10 cellular contexts compared by ENCODE assay signal in the genomic region with DNA sequence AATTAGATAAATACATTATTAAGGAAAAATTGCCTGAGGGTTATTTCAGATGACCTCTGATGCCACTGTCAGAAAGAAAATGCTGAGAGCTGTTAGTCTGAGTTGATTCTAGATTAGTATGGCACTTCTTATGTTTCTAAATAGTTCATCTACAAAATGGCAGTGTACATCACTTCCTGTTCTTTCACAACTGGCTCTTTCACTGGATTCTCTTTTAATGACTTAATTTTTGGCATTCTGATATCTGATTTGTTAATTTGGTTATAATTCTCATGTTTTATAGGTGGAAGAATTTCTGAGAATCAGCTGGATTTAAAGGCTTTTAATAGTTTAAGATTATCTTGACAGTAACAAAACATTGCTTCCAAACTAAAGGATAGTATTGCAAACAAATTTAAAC. TPM values are rescaled to one million over a fixed set of nuclear protein-coding genes. Genes with fewer than 3 reads are reported as not detected.
DNase-seq lines count a peak whose midpoint lies in the region; ATAC-seq, FAIRE-seq and TF ChIP-seq lines count a peak whose summit lies in the region.
"Had no signal": no experiment of that assay in that cellular context is flagged by ENCODE, and none has a peak within 500 bp of the region (broad histone marks: within the 10 kb centered on the region; RNA-seq: fewer than 3 reads in every experiment).

No MANE protein-coding gene starts in this region.

- H3K27ac Mint-ChIP-seq in activated naive CD8-positive, alpha-beta T cell treated with anti-CD3 and anti-CD28 coated beads for 36 hours: peak overlapping the region; percentile 38

- H3K27me3 Mint-ChIP-seq in activated naive CD8-positive, alpha-beta T cell treated with anti-CD3 and anti-CD28 coated beads for 36 hours: no peaks in the 10 kb centered on the region

- peak overlapping the region; percentile 27 to 55 for H3K27ac ChIP-seq in left lung

- peaks cover 8 to 34% of the 10 kb centered on the region in 2 donors for H3K4me1 ChIP-seq in left lung

- peak; percentile 48 for DNase-seq in GM03348 (ENCODE audit: low spot score)
- DNase-seq in activated naive CD8-positive, alpha-beta T cell treated with anti-CD3 and anti-CD28 coated beads for 36 hours: no peak
- no peak for DNase-seq in left lung
- DNase-seq in NCI-H1694 (lab: John Stamatoyannopoulos, UW): no peak
- DNase-seq in epidermal melanocyte (ENCODE audit: insufficient read length, low spot score): no peak
- DNase-seq: activated CD4-positive, alpha-beta T cell treated with anti-CD3 and anti-CD28 coated beads, Interleukin-2, amount 50 U/mL, for 48 hours; NCI-H510A treated with DMSO at 0.1 percent for 48 hours had no signal

- TF ChIP-seq CTCF in left lung (IDR thresholded peaks at IDR 0.05): no peak

- H3K36me3 ChIP-seq in left lung: peaks cover 0 to 7% of the 10 kb centered on the region in 2 donors

- H3K9me3 Mint-ChIP-seq in activated naive CD8-positive, alpha-beta T cell treated with anti-CD3 and anti-CD28 coated beads for 36 hours: no peaks in the 10 kb centered on the region

- H3K27me3 ChIP-seq in left lung: no peaks in the 10 kb centered on the region

- no peak overlapping the region for H3K4me3 ChIP-seq in left lung

- H3K9me3 ChIP-seq in left lung: no peaks in the 10 kb centered on the region

- H3K4me1 Mint-ChIP-seq in activated naive CD8-positive, alpha-beta T cell treated with anti-CD3 and anti-CD28 coated beads for 36 hours: peaks cover 34% of the 10 kb centered on the region

- peaks cover 22% of the 10 kb centered on the region for H3K36me3 Mint-ChIP-seq in activated naive CD8-positive, alpha-beta T cell treated with anti-CD3 and anti-CD28 coated beads for 36 hours

- H3K4me3 Mint-ChIP-seq in activated naive CD8-positive, alpha-beta T cell treated with anti-CD3 and anti-CD28 coated beads for 36 hours: no peak overlapping the region

- peak; percentile 11 for FAIRE-seq in A204.1 (lab: Jason Lieb, UNC)

- intact Hi-C loops in left lung (cut with DNase I): no loop called here

- ATAC-seq in left lung (no peak), HG03095 (IDR thresholded peaks at IDR 0.05; ENCODE audit: unreplicated experiment) (no peak), HG02571 (IDR thresholded peaks at IDR 0.05; ENCODE audit: unreplicated experiment) (no peak)

RNA-seq across cellular contexts. Expression of a gene that starts 3.3 kb away (rescaled TPM):
- 10 to 100 TPM; 20.8 to 25.8 TPM for total RNA-seq in activated naive CD8-positive, alpha-beta T cell treated with anti-CD3 and anti-CD28 coated beads for 36 hours
- total RNA-seq in left lung: 10 to 100 TPM; 58.5 to 66.0 TPM
